In genomic region chr2:147482111-147482510, GRCh38 we compare ENCODE assay signal across 19 cellular contexts.
"Had no signal": no experiment of that assay in that cellular context is flagged by ENCODE, and none has a peak within 500 bp of the region (broad histone marks: within the 10 kb centered on the region; RNA-seq: fewer than 3 reads in every experiment).

No MANE protein-coding gene starts in this region.

- H3K4me3 ChIP-seq: colonic mucosa, sigmoid colon, tibial artery had no signal

- H3K4me1 ChIP-seq: colonic mucosa, parathyroid adenoma, tibial artery had no signal

- H3K9me3 ChIP-seq: colonic mucosa, sigmoid colon, tibial artery had no signal

- H3K4me3 Mint-ChIP-seq: activated B cell treated with CpG ODN at 0.5 μM for 24 hours; activated CD4-positive, alpha-beta memory T cell treated with anti-CD3 and anti-CD28 coated beads, Interleukin-2, amount 10 ng/mL, durations not matched to agents 7 days and 5 days; activated CD8-positive, alpha-beta memory T cell treated with anti-CD3 and anti-CD28 coated beads, Interleukin-2, amount 10 ng/mL, durations not matched to agents 7 days and 5 days; activated T-helper 17 cell treated with anti-CD3 and anti-CD28 coated beads, Interleukin-2, amount 50 U/mL, for 72 hours; brain; memory B cell; natural killer cell; stimulated activated naive B cell treated with anti-CD40 and anti-IgM and Interleukin-4, amounts not matched to agents 10 μg/mL and 1 μg/mL and 100 μg/mL, for 72 hours had no signal

- H3K27ac ChIP-seq: colonic mucosa, parathyroid adenoma, sigmoid colon, tibial artery had no signal

- H3K4me1 Mint-ChIP-seq: activated B cell treated with CpG ODN at 0.5 μM for 24 hours; activated CD8-positive, alpha-beta memory T cell treated with anti-CD3 and anti-CD28 coated beads, Interleukin-2, amount 10 ng/mL, durations not matched to agents 7 days and 5 days; activated T-helper 17 cell treated with anti-CD3 and anti-CD28 coated beads, Interleukin-2, amount 50 U/mL, for 72 hours; memory B cell; natural killer cell; stimulated activated naive B cell treated with anti-CD40 and anti-IgM and Interleukin-4, amounts not matched to agents 10 μg/mL and 1 μg/mL and 100 μg/mL, for 72 hours had no signal

- ATAC-seq: activated CD8-positive, alpha-beta memory T cell treated with anti-CD3 and anti-CD28 coated beads, Interleukin-2, amount 10 ng/mL, durations not matched to agents 7 days and 5 days; natural killer cell; stimulated activated naive B cell treated with anti-CD40 and anti-IgM and Interleukin-4, amounts not matched to agents 10 μg/mL and 1 μg/mL and 100 μg/mL, for 72 hours had no signal

- DNase-seq: activated B cell treated with CpG ODN at 0.5 μM for 24 hours; activated CD4-positive, alpha-beta memory T cell treated with anti-CD3 and anti-CD28 coated beads, Interleukin-2, amount 10 ng/mL, durations not matched to agents 7 days and 5 days; activated CD4-positive, alpha-beta T cell treated with anti-CD3 and anti-CD28 coated beads for 4 hours; activated CD8-positive, alpha-beta memory T cell treated with anti-CD3 and anti-CD28 coated beads, Interleukin-2, amount 10 ng/mL, durations not matched to agents 7 days and 5 days; activated naive CD4-positive, alpha-beta T cell treated with Interleukin-2 at 50 U/mL for 16 hours; activated T-cell treated with anti-CD3 and anti-CD28 coated beads, Interleukin-2, amount 50 U/mL, for 1 hour; anterior cingulate cortex; central memory CD4-positive, alpha-beta T cell; colonic mucosa; foreskin melanocyte; glutamatergic neuron; natural killer cell; sigmoid colon; stimulated activated naive B cell treated with anti-CD40 and anti-IgM and Interleukin-4, amounts not matched to agents 10 μg/mL and 1 μg/mL and 100 μg/mL, for 72 hours; tibial artery had no signal

- H3K27me3 ChIP-seq: colonic mucosa, sigmoid colon, tibial artery had no signal

- H3K27ac Mint-ChIP-seq: activated B cell treated with CpG ODN at 0.5 μM for 24 hours; activated CD4-positive, alpha-beta memory T cell treated with anti-CD3 and anti-CD28 coated beads, Interleukin-2, amount 10 ng/mL, durations not matched to agents 7 days and 5 days; activated CD8-positive, alpha-beta memory T cell treated with anti-CD3 and anti-CD28 coated beads, Interleukin-2, amount 10 ng/mL, durations not matched to agents 7 days and 5 days; activated T-helper 17 cell treated with anti-CD3 and anti-CD28 coated beads, Interleukin-2, amount 50 U/mL, for 72 hours; memory B cell; natural killer cell; stimulated activated naive B cell treated with anti-CD40 and anti-IgM and Interleukin-4, amounts not matched to agents 10 μg/mL and 1 μg/mL and 100 μg/mL, for 72 hours had no signal

- H3K9ac ChIP-seq: parathyroid adenoma had no signal

- H3K36me3 ChIP-seq: colonic mucosa, sigmoid colon, tibial artery had no signal

- H2AFZ ChIP-seq: parathyroid adenoma had no signal

- H3K36me3 Mint-ChIP-seq: activated CD8-positive, alpha-beta memory T cell treated with anti-CD3 and anti-CD28 coated beads, Interleukin-2, amount 10 ng/mL, durations not matched to agents 7 days and 5 days; brain; memory B cell; natural killer cell; stimulated activated naive B cell treated with anti-CD40 and anti-IgM and Interleukin-4, amounts not matched to agents 10 μg/mL and 1 μg/mL and 100 μg/mL, for 72 hours had no signal

- H3K79me2 ChIP-seq: parathyroid adenoma had no signal

- H3K27me3 Mint-ChIP-seq: activated B cell treated with CpG ODN at 0.5 μM for 24 hours; activated CD4-positive, alpha-beta memory T cell treated with anti-CD3 and anti-CD28 coated beads, Interleukin-2, amount 10 ng/mL, durations not matched to agents 7 days and 5 days; activated CD8-positive, alpha-beta memory T cell treated with anti-CD3 and anti-CD28 coated beads, Interleukin-2, amount 10 ng/mL, durations not matched to agents 7 days and 5 days; activated T-helper 17 cell treated with anti-CD3 and anti-CD28 coated beads, Interleukin-2, amount 50 U/mL, for 72 hours; brain; memory B cell; stimulated activated naive B cell treated with anti-CD40 and anti-IgM and Interleukin-4, amounts not matched to agents 10 μg/mL and 1 μg/mL and 100 μg/mL, for 72 hours had no signal

- H3K9me3 Mint-ChIP-seq: activated B cell treated with CpG ODN at 0.5 μM for 24 hours; activated T-helper 17 cell treated with anti-CD3 and anti-CD28 coated beads, Interleukin-2, amount 50 U/mL, for 72 hours; brain; memory B cell; natural killer cell; stimulated activated naive B cell treated with anti-CD40 and anti-IgM and Interleukin-4, amounts not matched to agents 10 μg/mL and 1 μg/mL and 100 μg/mL, for 72 hours had no signal
